Comparison of ENCODE assay signal across 18 cellular contexts in genomic region chr13:51243227-51243626, GRCh38.
"Had no signal": no experiment of that assay in that cellular context is flagged by ENCODE, and none has a peak within 500 bp of the region (broad histone marks: within the 10 kb centered on the region; RNA-seq: fewer than 3 reads in every experiment).

No MANE protein-coding gene starts in this region.

- H3K9me3 Mint-ChIP-seq: brain; stimulated activated memory B cell treated with anti-CD40 and anti-IgM and Interleukin-4, amounts not matched to agents 10 μg/mL and 1 μg/mL and 100 μg/mL, for 72 hours had no signal

- DNase-seq: activated CD4-positive, alpha-beta T cell treated with anti-CD3 and anti-CD28 coated beads, Interleukin-2, amount 50 U/mL, for 4 hours; activated naive CD4-positive, alpha-beta T cell treated with anti-CD3 and anti-CD28 coated beads, Interleukin-2, amount 50 U/mL, for 16 hours; activated T-cell treated with anti-CD3 and anti-CD28 coated beads, Interleukin-2, amount 50 U/mL, for 1 hour; adrenal gland; cerebellar nuclear complex; esophagus squamous epithelium; foreskin fibroblast; glutamatergic neuron; left ventricle myocardium superior; mesenchymal stem cell; right lobe of liver; spleen; stimulated activated CD4-positive, alpha-beta T cell treated with anti-CD3 and anti-CD28 coated beads, Interleukin-1b, Interleukin-23, amount 100 ng/mL, for 48 hours had no signal

- H3K27me3 ChIP-seq: adrenal gland, neutrophil, right lobe of liver, spleen had no signal

- H3K27ac ChIP-seq: esophagus squamous epithelium, neutrophil, prostate gland, right lobe of liver had no signal

- ATAC-seq: activated CD4-positive, CD25-positive, alpha-beta regulatory T cell treated with anti-CD3 and anti-CD28 coated beads, Interleukin-2, amount 50 U/mL, for 24 hours; left ventricle myocardium superior; right lobe of liver; stimulated activated memory B cell treated with anti-CD40 and anti-IgM and Interleukin-4, amounts not matched to agents 10 μg/mL and 1 μg/mL and 100 μg/mL, for 72 hours had no signal

- H3K27ac Mint-ChIP-seq: stimulated activated memory B cell treated with anti-CD40 and anti-IgM and Interleukin-4, amounts not matched to agents 10 μg/mL and 1 μg/mL and 100 μg/mL, for 72 hours had no signal

- H3K36me3 Mint-ChIP-seq: stimulated activated memory B cell treated with anti-CD40 and anti-IgM and Interleukin-4, amounts not matched to agents 10 μg/mL and 1 μg/mL and 100 μg/mL, for 72 hours had no signal

- H3K4me3 ChIP-seq: adrenal gland, esophagus squamous epithelium, prostate gland, right lobe of liver, spleen had no signal

- H3K4me3 Mint-ChIP-seq: stimulated activated memory B cell treated with anti-CD40 and anti-IgM and Interleukin-4, amounts not matched to agents 10 μg/mL and 1 μg/mL and 100 μg/mL, for 72 hours had no signal

- H3K36me3 ChIP-seq: adrenal gland, esophagus squamous epithelium, neutrophil, prostate gland, right lobe of liver had no signal

- H3K4me1 ChIP-seq: right lobe of liver had no signal

- H3K9me3 ChIP-seq: adrenal gland, esophagus squamous epithelium, neutrophil, prostate gland, right lobe of liver, spleen had no signal

- H3K4me1 Mint-ChIP-seq: stimulated activated memory B cell treated with anti-CD40 and anti-IgM and Interleukin-4, amounts not matched to agents 10 μg/mL and 1 μg/mL and 100 μg/mL, for 72 hours had no signal
